ENCODE assay signal across 1 cellular context in genomic region chr18:46167971-46168370, GRCh38.
TF ChIP-seq lines count a peak whose summit lies in the region.

No MANE protein-coding gene starts in this region.

TF ChIP-seq in SK-N-SH, 30 proteins besides CTCF, POLR2A, EP300 and RAD21 (continued from another document):
- TF ChIP-seq REST (IDR thresholded peaks at IDR 0.05; ENCODE audit: low read depth, low read length) (no peak), PBX3 (IDR thresholded peaks at IDR 0.05) (no peak), IRF3 (IDR thresholded peaks at IDR 0.05; ENCODE audit: low read depth, low read length) (no peak), GABPA (IDR thresholded peaks at IDR 0.05; ENCODE audit: low read depth) (no peak), FOSL2 (IDR thresholded peaks at IDR 0.05; ENCODE audit: borderline replicate concordance, low read depth) (no peak), FOXJ3 (CRISPR knock-in tag; IDR thresholded peaks at IDR 0.05) (no peak), USF2 (IDR thresholded peaks at IDR 0.05; ENCODE audit: borderline replicate concordance, low read depth, low read length) (no peak)
